In genomic region chr20:38466171-38466570, GRCh38 we compare ENCODE assay signal across 24 cellular contexts. TPM values are rescaled to one million over a fixed set of nuclear protein-coding genes. Genes with fewer than 3 reads are reported as not detected.
DNase-seq lines count a peak whose midpoint lies in the region; ATAC-seq, FAIRE-seq and TF ChIP-seq lines count a peak whose summit lies in the region.
"Had no signal": no experiment of that assay in that cellular context is flagged by ENCODE, and none has a peak within 500 bp of the region (broad histone marks: within the 10 kb centered on the region; RNA-seq: fewer than 3 reads in every experiment).

No MANE protein-coding gene starts in this region.

- TF ChIP-seq CTCF in K562 (IDR thresholded peaks at IDR 0.05 in 2 of 3, conservative IDR thresholded peaks at IDR 0.05 in 1 of 3; ENCODE audit: insufficient read depth in 2 of 3, low read depth in 1 of 3, low read length in 3 of 3), result no peak

- no peaks in the 10 kb centered on the region for H3K27me3 ChIP-seq in K562 (ENCODE audit: control insufficient read depth in 2 of 2, insufficient read depth in 2 of 2, low read length in 2 of 2)
- H3K27me3 ChIP-seq: BLaER1 treated with 17β-estradiol and CSF1 and Interleukin-3, amounts not matched to agents 10 nM and 100 nM had no signal

- intact Hi-C loops in K562 (cut with micrococcal nuclease), result no loop called here
- intact Hi-C loops in activated CD4-positive, alpha-beta T cell treated with anti-CD3 and anti-CD28 coated beads for 36 hours (cut with DNase I, micrococcal nuclease), result no loop called here

- FAIRE-seq in K562 (lab: Jason Lieb, UNC), result no peak
- FAIRE-seq: A549, D721Med, GM12878, GM12892, GM18507, GM19239 had no signal

- POLR2A ChIA-PET in K562 (lab: Yijun Ruan, JAX), result interaction anchor here (0.7 kb wide), 2 partner anchors 60 to 601 kb away, joined by 3 read pairs; no protein-coding TSS in a partner anchor
- POLR2A ChIA-PET in activated CD4-positive, alpha-beta T cell treated with anti-CD3 and anti-CD28 coated beads for 36 hours (lab: Charles Lee), result no interaction called here

- no peak for ATAC-seq in K562
- ATAC-seq in activated CD4-positive, alpha-beta T cell treated with anti-CD3 and anti-CD28 coated beads for 36 hours, result no peak
- ATAC-seq: A549; CD8-positive, alpha-beta T cell; GM12878 had no signal

- H3K9me1 ChIP-seq in K562 (ENCODE audit: control insufficient read depth, insufficient read depth, low read length), result no peaks in the 10 kb centered on the region

- H3K9me3 ChIP-seq in K562 (replicated peaks; ENCODE audit: control insufficient read depth, insufficient read depth, low read depth, low read length), result no peaks in the 10 kb centered on the region
- H3K9me3 ChIP-seq: A549, Caco-2 had no signal

- no peaks in the 10 kb centered on the region for H3K4me1 Mint-ChIP-seq in activated CD4-positive, alpha-beta T cell treated with anti-CD3 and anti-CD28 coated beads for 36 hours
- H3K4me1 Mint-ChIP-seq: B cell had no signal

- H3K9me3 Mint-ChIP-seq in activated CD4-positive, alpha-beta T cell treated with anti-CD3 and anti-CD28 coated beads for 36 hours (ENCODE audit: low read depth), result peaks cover 5% of the 10 kb centered on the region
- H3K9me3 Mint-ChIP-seq: CD4-positive, alpha-beta T cell; CD8-positive, alpha-beta T cell had no signal

- H3K27me3 Mint-ChIP-seq in activated CD4-positive, alpha-beta T cell treated with anti-CD3 and anti-CD28 coated beads for 36 hours, result no peaks in the 10 kb centered on the region
- H3K27me3 Mint-ChIP-seq: B cell; CD4-positive, alpha-beta T cell had no signal

- H2AFZ ChIP-seq in K562 (ENCODE audit: low read depth, low read length), result peak overlapping the region; percentile 19; the same call in 1 of the 2 replicates

- H3K79me2 ChIP-seq in K562 (ENCODE audit: control insufficient read depth, insufficient read depth, low read length), result no peaks in the 10 kb centered on the region

- no peak for TF ChIP-seq EP300 in K562 (IDR thresholded peaks at IDR 0.05; ENCODE audit: low read length)

- no peak overlapping the region for H3K4me3 Mint-ChIP-seq in activated CD4-positive, alpha-beta T cell treated with anti-CD3 and anti-CD28 coated beads for 36 hours
- H3K4me3 Mint-ChIP-seq: B cell; CD4-positive, alpha-beta T cell; CD8-positive, alpha-beta T cell had no signal

- no peaks in the 10 kb centered on the region for H4K20me1 ChIP-seq in K562 (replicated peaks; ENCODE audit: control insufficient read depth, insufficient read depth, low read length)
- H4K20me1 ChIP-seq: BLaER1 treated with 17β-estradiol and CSF1 and Interleukin-3, amounts not matched to agents 10 nM and 100 nM had no signal

- TF ChIP-seq RAD21 in K562 (CRISPR knock-in tag; conservative IDR thresholded peaks at IDR 0.05 in 1 of 2, IDR thresholded peaks at IDR 0.05 in 1 of 2), result no peak

- CTCF ChIA-PET in K562 (lab: Yijun Ruan, JAX; ENCODE audit: low intra/inter-chr PET ratio), result no interaction called here
- CTCF ChIA-PET in activated CD4-positive, alpha-beta T cell treated with anti-CD3 and anti-CD28 coated beads for 36 hours (lab: Charles Lee), result interaction anchor here (1.2 kb wide), 1 partner anchor 11 kb away, joined by 3 read pairs; no protein-coding TSS in a partner anchor

- no peak for TF ChIP-seq POLR2A in K562 (conservative IDR thresholded peaks at IDR 0.05)

- H3K36me3 Mint-ChIP-seq in activated CD4-positive, alpha-beta T cell treated with anti-CD3 and anti-CD28 coated beads for 36 hours (ENCODE audit: low read depth), result no peaks in the 10 kb centered on the region
- H3K36me3 Mint-ChIP-seq: CD8-positive, alpha-beta T cell had no signal

- no TSS peak for BruUV-seq in K562 (replicated peaks; lab: Mats Ljungman, UMichigan)

- H3K4me2 ChIP-seq in K562 (ENCODE audit: insufficient read depth, low read length), result no peak overlapping the region
- H3K4me2 ChIP-seq: A549; BLaER1 treated with 17β-estradiol and CSF1 and Interleukin-3, amounts not matched to agents 10 nM and 100 nM had no signal

- H3K4me3 ChIP-seq in K562, result no peak overlapping the region
- H3K4me3 ChIP-seq: A549; BLaER1 treated with 17β-estradiol and CSF1 and Interleukin-3, amounts not matched to agents 10 nM and 100 nM; GM12878 had no signal

- no peak overlapping the region for H3K27ac ChIP-seq in K562 (ENCODE audit: extremely low read depth, low read depth, low read length)
- H3K27ac ChIP-seq: 22Rv1; A549; BLaER1 treated with 17β-estradiol and CSF1 and Interleukin-3, amounts not matched to agents 10 nM and 100 nM; C4-2B had no signal

- H3K36me3 ChIP-seq in K562 (ENCODE audit: control insufficient read depth, insufficient read depth, low read length), result no peaks in the 10 kb centered on the region
- H3K36me3 ChIP-seq: BLaER1 treated with 17β-estradiol and CSF1 and Interleukin-3, amounts not matched to agents 10 nM and 100 nM had no signal

- H3K4me1 ChIP-seq in K562 (replicated peaks in 1 of 2; ENCODE audit: control insufficient read depth in 2 of 2, insufficient read depth in 2 of 2, low read length in 2 of 2), result no peaks in the 10 kb centered on the region; a peak in 1 of 5 replicates
- H3K4me1 ChIP-seq: BLaER1 treated with 17β-estradiol and CSF1 and Interleukin-3, amounts not matched to agents 10 nM and 100 nM; Caco-2 had no signal

- 21% methylated on average over 2 of the region's 2 CpGs for WGBS in K562 (ENCODE audit: insufficient coverage, low coverage, missing lambda C conversion rate)

- in situ Hi-C loops in K562 (cut with MboI), result no loop called here

- H3K9ac ChIP-seq in K562 (ENCODE audit: insufficient read depth in 1 of 2, low read depth in 2 of 2, low read length in 2 of 2), result no peak overlapping the region
- H3K9ac ChIP-seq: BLaER1 treated with 17β-estradiol and CSF1 and Interleukin-3, amounts not matched to agents 10 nM and 100 nM had no signal

- peak; percentile 12 for DNase-seq in activated CD8-positive, alpha-beta memory T cell treated with anti-CD3 and anti-CD28 coated beads, Interleukin-2, amount 50 U/mL, for 48 hours
- DNase-seq in activated CD8-positive, alpha-beta memory T cell treated with anti-CD3 and anti-CD28 coated beads for 24 hours, result no peak
- DNase-seq in K562 (ENCODE audit: extremely low read depth in 1 of 4, low spot score in 3 of 4), result no peak
- DNase-seq in cerebellar nuclear complex (lab: John Stamatoyannopoulos, UW), result peak; percentile 57 to 90
- no peak for DNase-seq in NCI-H2029 treated with DMSO at 0.1 percent for 48 hours (lab: John Stamatoyannopoulos, UW)
- no peak for DNase-seq in SW 1271 (lab: John Stamatoyannopoulos, UW)
- DNase-seq in activated CD4-positive, alpha-beta T cell treated with anti-CD3 and anti-CD28 coated beads for 36 hours, result no peak
- DNase-seq: AML-193; Calu3; CD4-positive, alpha-beta T cell; CD8-positive, alpha-beta T cell; DMS79 treated with DMSO at 0.1 percent for 48 hours; GDM1 had no signal

- no peak overlapping the region for H3K27ac Mint-ChIP-seq in activated CD4-positive, alpha-beta T cell treated with anti-CD3 and anti-CD28 coated beads for 36 hours
- H3K27ac Mint-ChIP-seq: B cell; CD4-positive, alpha-beta T cell; CD8-positive, alpha-beta T cell had no signal

TF ChIP-seq in K562, 482 proteins besides CTCF, POLR2A, EP300 and RAD21:
- TF ChIP-seq RBBP5 (IDR thresholded peaks at IDR 0.05; ENCODE audit: borderline replicate concordance, insufficient read depth, low read length, poor library complexity, severe bottlenecking) (no peak), MAFF (IDR thresholded peaks at IDR 0.05; ENCODE audit: low read length) (no peak), DMBX1 (CRISPR knock-in tag; IDR thresholded peaks at IDR 0.05; ENCODE audit: borderline replicate concordance) (no peak)

RNA-seq across cellular contexts. Expression of gene RALGAPB, which starts 6.5 kb away (rescaled TPM):
- 43.1 and 99.4 TPM in 2 replicates for total RNA-seq in K562 (2011; cell fraction: chromatin; rRNA removed; ENCODE audit: low replicate concordance)
- 19.2 and 27.8 TPM in 2 replicates for total RNA-seq in K562 (2011; cell fraction: nucleolus; rRNA removed)
- total RNA-seq in K562 (2011; cell fraction: nucleoplasm; rRNA removed), result 47.1 and 72.9 TPM in 2 replicates
- total RNA-seq in K562 (2014; rRNA removed) (11.6 and 14.7 TPM in 2 replicates), K562 (2014; rRNA removed; fragmentation: Illumina TruSeq; extraction: Trizol) (18.5 and 21.2 TPM in 2 replicates), K562 (2015; rRNA removed; fragmentation: Illumina TruSeq; extraction: Trizol) (17.7 and 18.6 TPM in 2 replicates), K562 (2021) (21.7 and 23.8 TPM in 2 replicates)
- polyA plus RNA-seq in K562 (2011; rRNA removed) (12.5 and 13.6 TPM in 2 replicates), K562 (2014; fragmentation: Illumina TruSeq; extraction: Trizol) (21.1 and 25.6 TPM in 2 replicates), K562 (2014; fragmentation: Nextera tagmentation; extraction: Ambion mirVana) (1 to 10 TPM; 4.3 to 6.0 TPM), K562 (2014; rRNA removed) (11.3 and 11.7 TPM in 2 replicates)
- polyA plus RNA-seq in K562 (2011; cell fraction: cytosol; rRNA removed), result 5.0 and 7.1 TPM in 2 replicates
- polyA plus RNA-seq in K562 (2011; cell fraction: nucleus; rRNA removed), result 29.2 and 35.6 TPM in 2 replicates
- polyA plus RNA-seq in K562 (2012), result 14.6 and 16.4 TPM in 2 replicates
- polyA minus RNA-seq in K562 (2011; rRNA and poly(A)+ RNA removed), result 33.0 and 33.6 TPM in 2 replicates
- 14.9 and 19.5 TPM in 2 replicates for polyA minus RNA-seq in K562 (2011; cell fraction: cytosol; rRNA and poly(A)+ RNA removed)
- polyA minus RNA-seq in K562 (2011; cell fraction: nucleus; rRNA and poly(A)+ RNA removed), result 28.1 and 41.1 TPM in 2 replicates
- total RNA-seq in activated CD4-positive, alpha-beta T cell treated with anti-CD3 and anti-CD28 coated beads for 36 hours, result 10 to 100 TPM; 23.5 to 27.1 TPM

RNA-seq across cellular contexts. Expression of gene SNHG17, which starts 31.0 kb away (rescaled TPM):
- 199 and 404 TPM in 2 replicates for total RNA-seq in K562 (2011; cell fraction: chromatin; rRNA removed; ENCODE audit: low replicate concordance)
- total RNA-seq in K562 (2011; cell fraction: nucleolus; rRNA removed), result 262 and 289 TPM in 2 replicates
- total RNA-seq in K562 (2011; cell fraction: nucleoplasm; rRNA removed), result 279 and 385 TPM in 2 replicates
- total RNA-seq in K562 (2014; rRNA removed) (57.7 and 72.7 TPM in 2 replicates), K562 (2014; rRNA removed; fragmentation: Illumina TruSeq; extraction: Trizol) (66.3 and 73.6 TPM in 2 replicates), K562 (2015; rRNA removed; fragmentation: Illumina TruSeq; extraction: Trizol) (69.9 and 74.3 TPM in 2 replicates), K562 (2021) (106 and 112 TPM in 2 replicates)
- polyA plus RNA-seq in K562 (2011; rRNA removed) (38.8 and 50.3 TPM in 2 replicates), K562 (2014; fragmentation: Illumina TruSeq; extraction: Trizol) (32.6 and 39.0 TPM in 2 replicates), K562 (2014; fragmentation: Nextera tagmentation; extraction: Ambion mirVana) (10 to 100 TPM; 29.8 to 35.9 TPM), K562 (2014; rRNA removed) (72.2 and 73.2 TPM in 2 replicates)
- 46.3 and 48.3 TPM in 2 replicates for polyA plus RNA-seq in K562 (2011; cell fraction: cytosol; rRNA removed)
- 168 and 245 TPM in 2 replicates for polyA plus RNA-seq in K562 (2011; cell fraction: nucleus; rRNA removed)
- polyA plus RNA-seq in K562 (2012), result 55.7 and 78.9 TPM in 2 replicates
- 318 and 400 TPM in 2 replicates for polyA minus RNA-seq in K562 (2011; rRNA and poly(A)+ RNA removed)
- polyA minus RNA-seq in K562 (2011; cell fraction: cytosol; rRNA and poly(A)+ RNA removed), result 171 and 228 TPM in 2 replicates
- polyA minus RNA-seq in K562 (2011; cell fraction: nucleus; rRNA and poly(A)+ RNA removed), result 155 and 182 TPM in 2 replicates
- 10 to 100 TPM; 70.7 to 72.4 TPM for total RNA-seq in activated CD4-positive, alpha-beta T cell treated with anti-CD3 and anti-CD28 coated beads for 36 hours

Comparison
In these comparisons a context has a peak if more than half of its experiments do, and no peak if none do; other contexts are left out.
1. DNase-seq: peak in activated CD8-positive, alpha-beta memory T cell treated with anti-CD3 and anti-CD28 coated beads, Interleukin-2, amount 50 U/mL, for 48 hours (single experiment) and cerebellar nuclear complex (2 of 2); none in activated CD8-positive, alpha-beta memory T cell treated with anti-CD3 and anti-CD28 coated beads for 24 hours (single experiment), K562 (0 of 4), NCI-H2029 treated with DMSO at 0.1 percent for 48 hours (single experiment), SW 1271 (0 of 2) and activated CD4-positive, alpha-beta T cell treated with anti-CD3 and anti-CD28 coated beads for 36 hours (single experiment).